In the genomic region with DNA sequence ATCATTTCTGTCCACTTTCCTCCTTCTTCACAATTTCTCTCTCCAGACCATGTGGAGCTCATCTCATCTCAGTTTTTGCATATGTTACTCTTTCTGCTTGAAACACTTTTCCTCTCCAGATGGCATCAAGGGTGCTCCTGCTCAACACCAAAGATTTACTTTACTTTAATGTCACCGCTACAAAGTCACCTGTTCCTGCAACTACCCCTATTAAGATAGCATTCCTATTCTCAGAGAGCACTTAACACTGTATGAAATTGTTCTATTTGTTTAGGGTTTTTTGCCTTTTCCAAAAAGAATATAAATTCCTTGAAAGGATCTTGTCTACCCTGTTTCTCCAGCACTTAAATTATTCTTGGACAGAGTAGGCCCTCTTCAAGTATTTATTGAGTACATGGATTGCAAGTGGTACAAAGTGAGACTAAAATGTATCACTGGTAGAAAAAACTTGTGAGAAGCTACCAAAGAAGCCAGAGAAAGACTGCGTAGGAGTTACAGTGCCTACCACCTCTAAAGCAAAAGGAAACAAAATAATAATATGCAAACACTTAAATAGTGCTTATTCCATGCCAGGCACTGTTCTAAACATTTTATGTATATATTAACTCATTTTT, we compare ENCODE assay signal across 12 cellular contexts. TPM values are rescaled to one million over a fixed set of nuclear protein-coding genes. Genes with fewer than 3 reads are reported as not detected.
DNase-seq lines count a peak whose midpoint lies in the region; ATAC-seq and TF ChIP-seq lines count a peak whose summit lies in the region.
"Had no signal": no experiment of that assay in that cellular context is flagged by ENCODE, and none has a peak within 500 bp of the region (broad histone marks: within the 10 kb centered on the region; RNA-seq: fewer than 3 reads in every experiment).

No MANE protein-coding gene starts in this region.

- DNase-seq in activated naive CD4-positive, alpha-beta T cell treated with anti-CD3 and anti-CD28 coated beads for 36 hours, result no peak
- no peak for DNase-seq in activated naive CD4-positive, alpha-beta T cell treated with Interleukin-2 at 50 U/mL for 16 hours
- no peak for DNase-seq in activated CD8-positive, alpha-beta T cell treated with anti-CD3 and anti-CD28 coated beads, Interleukin-2, amount 10 ng/mL, durations not matched to agents 7 days and 5 days
- DNase-seq in mesenchymal stem cell (no peak), tibial nerve (ENCODE audit: low spot score in 2 of 2) (no peak), NCI-H510A treated with DMSO at 0.1 percent for 48 hours (lab: John Stamatoyannopoulos, UW) (no peak), NCI-H446 treated with DMSO at 0.1 percent for 48 hours (lab: John Stamatoyannopoulos, UW) (no peak), SHP77 treated with DMSO at 0.1 percent for 48 hours (lab: John Stamatoyannopoulos, UW) (no peak)
- DNase-seq: adrenal gland; esophagus squamous epithelium; left ventricle myocardium superior; stimulated activated CD4-positive, alpha-beta T cell treated with anti-CD3 and anti-CD28 coated beads, Interleukin-2, amount 100 ng/mL, for 24 hours had no signal

- CTCF ChIA-PET in activated naive CD4-positive, alpha-beta T cell treated with anti-CD3 and anti-CD28 coated beads for 36 hours (lab: Charles Lee), result interaction anchor here (0.7 to 1.0 kb wide), 2 partner anchors 9 to 607 kb away, joined by 3 to 5 read pairs; no protein-coding TSS in a partner anchor
- CTCF ChIA-PET in activated CD8-positive, alpha-beta T cell treated with anti-CD3 and anti-CD28 coated beads, Interleukin-2, amount 10 ng/mL, durations not matched to agents 7 days and 5 days (lab: Charles Lee), result interaction anchor here (1.0 kb wide), 1 partner anchor 103 kb away, joined by 3 read pairs; a partner anchor contains a TSS

- no peak for TF ChIP-seq CTCF in tibial nerve (IDR thresholded peaks at IDR 0.05)

- TF ChIP-seq POLR2A in tibial nerve (IDR thresholded peaks at IDR 0.05), result no peak

- H3K27ac ChIP-seq in mesenchymal stem cell (ENCODE audit: low read length, poor library complexity, severe bottlenecking), result no peak overlapping the region
- peak overlapping the region; percentile 85 to 98 (median 92) for H3K27ac ChIP-seq in tibial nerve

- no peak overlapping the region for H2AFZ ChIP-seq in mesenchymal stem cell (ENCODE audit: low read depth, low read length)

- no peak overlapping the region for H3K4ac ChIP-seq in mesenchymal stem cell (ENCODE audit: low read depth in 1 of 2, low read length in 2 of 2)

- H3K4me2 ChIP-seq in mesenchymal stem cell (ENCODE audit: low read length, poor library complexity, severe bottlenecking), result no peak overlapping the region

- H3K36me3 ChIP-seq in mesenchymal stem cell (ENCODE audit: control insufficient read depth in 1 of 2, insufficient read depth in 2 of 2, low read depth in 1 of 2, low read length in 2 of 2), result peaks cover 8 to 21% of the 10 kb centered on the region in 2 experiments
- H3K36me3 ChIP-seq in tibial nerve, result peaks cover 0 to 26% (median 0%) of the 10 kb centered on the region in 3 donors

- H3K4me1 ChIP-seq in mesenchymal stem cell (ENCODE audit: control insufficient read depth, insufficient read depth, low read depth, low read length) (no peaks in the 10 kb centered on the region), tibial nerve (peaks cover 0 to 60% (median 10%) of the 10 kb centered on the region in 4 donors)

- no peaks in the 10 kb centered on the region for H3K27me3 ChIP-seq in mesenchymal stem cell (ENCODE audit: control insufficient read depth in 1 of 2, insufficient read depth in 1 of 2, low read length in 2 of 2)
- H3K27me3 ChIP-seq in tibial nerve, result no peaks in the 10 kb centered on the region
- H3K27me3 ChIP-seq: adrenal gland had no signal

- POLR2A ChIA-PET in activated CD8-positive, alpha-beta T cell treated with anti-CD3 and anti-CD28 coated beads, Interleukin-2, amount 10 ng/mL, durations not matched to agents 7 days and 5 days (lab: Charles Lee), result interaction anchor here (0.6 to 2.4 kb wide), 4 partner anchors 23 to 545 kb away, joined by 3 to 10 read pairs (median 6); a partner anchor contains a TSS

- no peak for ATAC-seq in activated CD8-positive, alpha-beta T cell treated with anti-CD3 and anti-CD28 coated beads, Interleukin-2, amount 10 ng/mL, durations not matched to agents 7 days and 5 days

- 100% methylated on average over 1 of the region's 2 CpGs for WGBS in mesenchymal stem cell
- WGBS in tibial nerve, 2 donors, result 95% methylated on average over 2 of the region's 2 CpGs

- H2BK5ac ChIP-seq in mesenchymal stem cell (ENCODE audit: low read depth, low read length, poor library complexity, severe bottlenecking), result no peak overlapping the region

- no peak overlapping the region for H2AK5ac ChIP-seq in mesenchymal stem cell (ENCODE audit: low read length, severe bottlenecking)

- no peak overlapping the region for H4K8ac ChIP-seq in mesenchymal stem cell (ENCODE audit: low read length)

- no peak overlapping the region for H4K91ac ChIP-seq in mesenchymal stem cell (ENCODE audit: low read length)

- no peak overlapping the region for H2BK15ac ChIP-seq in mesenchymal stem cell (ENCODE audit: low read depth, poor library complexity, severe bottlenecking)

- H3K27ac Mint-ChIP-seq in activated naive CD4-positive, alpha-beta T cell treated with anti-CD3 and anti-CD28 coated beads for 36 hours, result peak overlapping the region; percentile 98
- H3K27ac Mint-ChIP-seq in activated CD8-positive, alpha-beta T cell treated with anti-CD3 and anti-CD28 coated beads, Interleukin-2, amount 10 ng/mL, durations not matched to agents 7 days and 5 days, result peak overlapping the region; percentile 95

- peaks cover 19% of the 10 kb centered on the region for H3K79me1 ChIP-seq in mesenchymal stem cell (replicated peaks; ENCODE audit: low read length, poor library complexity, severe bottlenecking)

- H3K9ac ChIP-seq in mesenchymal stem cell (ENCODE audit: low read length), result peak overlapping the region; percentile 97

- peak overlapping the region; percentile 89 for H3K4me3 Mint-ChIP-seq in activated naive CD4-positive, alpha-beta T cell treated with anti-CD3 and anti-CD28 coated beads for 36 hours
- H3K4me3 Mint-ChIP-seq in activated CD8-positive, alpha-beta T cell treated with anti-CD3 and anti-CD28 coated beads, Interleukin-2, amount 10 ng/mL, durations not matched to agents 7 days and 5 days, result peak overlapping the region; percentile 92

- no peak overlapping the region for H3K14ac ChIP-seq in mesenchymal stem cell (ENCODE audit: low read length in 2 of 2)

- H3K9me3 ChIP-seq in mesenchymal stem cell (ENCODE audit: control insufficient read depth, low read length), result no peaks in the 10 kb centered on the region
- no peaks in the 10 kb centered on the region for H3K9me3 ChIP-seq in tibial nerve
- H3K9me3 ChIP-seq: adrenal gland, esophagus squamous epithelium had no signal

- H3K18ac ChIP-seq in mesenchymal stem cell (ENCODE audit: low read depth in 1 of 2, low read length in 2 of 2), result no peak overlapping the region

- no peak for TF ChIP-seq EP300 in tibial nerve (IDR thresholded peaks at IDR 0.05)

- H3K36me3 Mint-ChIP-seq in activated naive CD4-positive, alpha-beta T cell treated with anti-CD3 and anti-CD28 coated beads for 36 hours (ENCODE audit: low read depth), result peaks cover 17% of the 10 kb centered on the region
- H3K36me3 Mint-ChIP-seq in activated CD8-positive, alpha-beta T cell treated with anti-CD3 and anti-CD28 coated beads, Interleukin-2, amount 10 ng/mL, durations not matched to agents 7 days and 5 days (ENCODE audit: low read depth), result peaks cover 24% of the 10 kb centered on the region

- no peaks in the 10 kb centered on the region for H3K27me3 Mint-ChIP-seq in activated naive CD4-positive, alpha-beta T cell treated with anti-CD3 and anti-CD28 coated beads for 36 hours (ENCODE audit: low read depth)
- H3K27me3 Mint-ChIP-seq in activated CD8-positive, alpha-beta T cell treated with anti-CD3 and anti-CD28 coated beads, Interleukin-2, amount 10 ng/mL, durations not matched to agents 7 days and 5 days (ENCODE audit: low read depth), result peaks cover 4% of the 10 kb centered on the region

- H3K4me3 ChIP-seq in mesenchymal stem cell (ENCODE audit: insufficient read depth in 1 of 2, low read depth in 1 of 2, low read length in 2 of 2), result no peak overlapping the region
- peak overlapping the region in 1 of 4 donors; percentile 80 for H3K4me3 ChIP-seq in tibial nerve

- intact Hi-C loops in activated naive CD4-positive, alpha-beta T cell treated with anti-CD3 and anti-CD28 coated beads for 36 hours (cut with micrococcal nuclease), result loop anchor here (1.0 to 10.0 kb wide), 4 partner anchors 353 to 1597 kb away; a partner anchor contains a TSS

- H3K23ac ChIP-seq in mesenchymal stem cell (ENCODE audit: low read length in 2 of 2), result no peak overlapping the region

- H2BK12ac ChIP-seq in mesenchymal stem cell (ENCODE audit: low read length in 2 of 2), result no peak overlapping the region

- no peak overlapping the region for H2BK120ac ChIP-seq in mesenchymal stem cell (ENCODE audit: low read depth, low read length)

- H3K9me3 Mint-ChIP-seq in activated naive CD4-positive, alpha-beta T cell treated with anti-CD3 and anti-CD28 coated beads for 36 hours, result no peaks in the 10 kb centered on the region
- no peaks in the 10 kb centered on the region for H3K9me3 Mint-ChIP-seq in activated CD8-positive, alpha-beta T cell treated with anti-CD3 and anti-CD28 coated beads, Interleukin-2, amount 10 ng/mL, durations not matched to agents 7 days and 5 days (ENCODE audit: insufficient read depth)

- peaks cover 50% of the 10 kb centered on the region for H3K4me1 Mint-ChIP-seq in activated naive CD4-positive, alpha-beta T cell treated with anti-CD3 and anti-CD28 coated beads for 36 hours (ENCODE audit: low read depth)
- peaks cover 47% of the 10 kb centered on the region for H3K4me1 Mint-ChIP-seq in activated CD8-positive, alpha-beta T cell treated with anti-CD3 and anti-CD28 coated beads, Interleukin-2, amount 10 ng/mL, durations not matched to agents 7 days and 5 days (ENCODE audit: low read depth)

RNA-seq across cellular contexts. Expression of a gene that starts 1.1 kb away (rescaled TPM):
- total RNA-seq in activated naive CD4-positive, alpha-beta T cell treated with anti-CD3 and anti-CD28 coated beads for 36 hours, result 10 to 100 TPM; 57.7 to 58.7 TPM
- 10 to 100 TPM; 54.2 to 56.8 TPM for total RNA-seq in activated CD8-positive, alpha-beta T cell treated with anti-CD3 and anti-CD28 coated beads, Interleukin-2, amount 10 ng/mL, durations not matched to agents 7 days and 5 days
- polyA plus RNA-seq in mesenchymal stem cell (2013, experiment 1 of 2), result 16.7 TPM
- 17.1 TPM for polyA plus RNA-seq in mesenchymal stem cell (2013, experiment 2 of 2)
- total RNA-seq in tibial nerve, result 10 to 100 TPM; 20.1 to 32.7 (median 26.6) TPM

RNA-seq across cellular contexts. Expression of a gene that starts 23.7 kb away (rescaled TPM):
- total RNA-seq in activated naive CD4-positive, alpha-beta T cell treated with anti-CD3 and anti-CD28 coated beads for 36 hours, result 100 to 1,000 TPM; 133 to 138 TPM
- 100 to 1,000 TPM; 131 to 132 TPM for total RNA-seq in activated CD8-positive, alpha-beta T cell treated with anti-CD3 and anti-CD28 coated beads, Interleukin-2, amount 10 ng/mL, durations not matched to agents 7 days and 5 days
- 7.1 TPM for polyA plus RNA-seq in mesenchymal stem cell (2013, experiment 1 of 2)
- 7.4 TPM for polyA plus RNA-seq in mesenchymal stem cell (2013, experiment 2 of 2)
- 1 to 10 TPM; 1.2 to 5.2 (median 3.4) TPM for total RNA-seq in tibial nerve

RNA-seq across cellular contexts. Expression of a gene that starts 35.0 kb away (rescaled TPM):
- not detected for total RNA-seq in activated naive CD4-positive, alpha-beta T cell treated with anti-CD3 and anti-CD28 coated beads for 36 hours
- total RNA-seq in activated CD8-positive, alpha-beta T cell treated with anti-CD3 and anti-CD28 coated beads, Interleukin-2, amount 10 ng/mL, durations not matched to agents 7 days and 5 days, result not detected
- polyA plus RNA-seq in mesenchymal stem cell (2013, experiment 1 of 2), result not detected
- not detected for polyA plus RNA-seq in mesenchymal stem cell (2013, experiment 2 of 2)
- total RNA-seq in tibial nerve, result 1 to 10 TPM; 2.2 to 5.7 (median 4.6) TPM
- total RNA-seq: left ventricle myocardium superior had no signal

Comparison
In these comparisons a context has a peak if more than half of its experiments do, and no peak if none do; other contexts are left out.
1. RNA of a gene that starts 23.7 kb away (total RNA-seq): 133 to 138 TPM in activated naive CD4-positive, alpha-beta T cell treated with anti-CD3 and anti-CD28 coated beads for 36 hours and 131 to 132 TPM in activated CD8-positive, alpha-beta T cell treated with anti-CD3 and anti-CD28 coated beads, Interleukin-2, amount 10 ng/mL, durations not matched to agents 7 days and 5 days; 1.2 to 5.2 TPM in tibial nerve; every median in the first group is over 10 times any median in the second.